In genomic region chr18:21684731-21685130, GRCh38 we compare ENCODE assay signal across 11 cellular contexts. TPM values are rescaled to one million over a fixed set of nuclear protein-coding genes. Genes with fewer than 3 reads are reported as not detected.
DNase-seq lines count a peak whose midpoint lies in the region; ATAC-seq and TF ChIP-seq lines count a peak whose summit lies in the region.
"Had no signal": no experiment of that assay in that cellular context is flagged by ENCODE, and none has a peak within 500 bp of the region (broad histone marks: within the 10 kb centered on the region; RNA-seq: fewer than 3 reads in every experiment).

No MANE protein-coding gene starts in this region.

- no peak for DNase-seq in activated CD4-positive, alpha-beta memory T cell treated with anti-CD3 and anti-CD28 coated beads for 36 hours
- no peak for DNase-seq in activated CD4-positive, alpha-beta memory T cell treated with anti-CD3 and anti-CD28 coated beads, Interleukin-2, amount 10 ng/mL, durations not matched to agents 7 days and 5 days
- DNase-seq in osteoblast (ENCODE audit: insufficient read length, low spot score, missing footprints) (no peak), AG20443 (ENCODE audit: low spot score) (no peak), NCI-H748 treated with DMSO at 0.1 percent for 48 hours (lab: John Stamatoyannopoulos, UW) (no peak), prostate gland (ENCODE audit: low spot score) (no peak)
- DNase-seq: foreskin melanocyte, mesendoderm, NCI-H69 had no signal

- no peaks in the 10 kb centered on the region for H4K20me1 ChIP-seq in osteoblast (ENCODE audit: insufficient read depth, low read length)

- peak overlapping the region; percentile 67 for H2AFZ ChIP-seq in osteoblast (ENCODE audit: low read length)

- H3K4me1 ChIP-seq in osteoblast (ENCODE audit: insufficient read depth, low read length): peaks cover 12% of the 10 kb centered on the region
- no peaks in the 10 kb centered on the region for H3K4me1 ChIP-seq in prostate gland (replicated peaks)

- 96% methylated on average over 2 of the region's 2 CpGs for WGBS in prostate gland

- H3K27ac ChIP-seq in osteoblast (ENCODE audit: low read depth, low read length) (no peak overlapping the region), prostate gland (no peak overlapping the region)

- H3K27me3 ChIP-seq in osteoblast (ENCODE audit: insufficient read depth, low read length) (no peaks in the 10 kb centered on the region), prostate gland (replicated peaks; ENCODE audit: insufficient read depth) (no peaks in the 10 kb centered on the region)

- POLR2A ChIA-PET in activated CD4-positive, alpha-beta memory T cell treated with anti-CD3 and anti-CD28 coated beads for 36 hours (lab: Charles Lee): interaction anchor here (1.0 kb wide), 1 partner anchor 72 kb away, joined by 3 read pairs; the partner anchor contains the start of gene SNRPD1
- POLR2A ChIA-PET in activated CD4-positive, alpha-beta memory T cell treated with anti-CD3 and anti-CD28 coated beads, Interleukin-2, amount 10 ng/mL, durations not matched to agents 7 days and 5 days (lab: Charles Lee): interaction anchor here (0.6 to 2.0 kb wide), 4 partner anchors 9 to 84 kb away, joined by 3 to 7 read pairs (median 4); partner anchors contain the start of genes ABHD3 and ESCO1

- TF ChIP-seq CTCF in osteoblast (IDR thresholded peaks at IDR 0.05; ENCODE audit: extremely low read depth, low read depth, low read length) (no peak), prostate gland (IDR thresholded peaks at IDR 0.05) (no peak)

- peaks cover 28% of the 10 kb centered on the region for H3K4me1 Mint-ChIP-seq in activated CD4-positive, alpha-beta memory T cell treated with anti-CD3 and anti-CD28 coated beads for 36 hours (ENCODE audit: low read depth)
- peaks cover 15% of the 10 kb centered on the region for H3K4me1 Mint-ChIP-seq in activated CD4-positive, alpha-beta memory T cell treated with anti-CD3 and anti-CD28 coated beads, Interleukin-2, amount 10 ng/mL, durations not matched to agents 7 days and 5 days

- H3K4me3 ChIP-seq in osteoblast (ENCODE audit: insufficient read depth, low read length) (no peak overlapping the region), prostate gland (no peak overlapping the region)

- peaks cover 17% of the 10 kb centered on the region for H3K36me3 Mint-ChIP-seq in activated CD4-positive, alpha-beta memory T cell treated with anti-CD3 and anti-CD28 coated beads for 36 hours
- H3K36me3 Mint-ChIP-seq in activated CD4-positive, alpha-beta memory T cell treated with anti-CD3 and anti-CD28 coated beads, Interleukin-2, amount 10 ng/mL, durations not matched to agents 7 days and 5 days (ENCODE audit: low read depth): peaks cover 41% of the 10 kb centered on the region

- no peaks in the 10 kb centered on the region for H3K27me3 Mint-ChIP-seq in activated CD4-positive, alpha-beta memory T cell treated with anti-CD3 and anti-CD28 coated beads for 36 hours
- H3K27me3 Mint-ChIP-seq in activated CD4-positive, alpha-beta memory T cell treated with anti-CD3 and anti-CD28 coated beads, Interleukin-2, amount 10 ng/mL, durations not matched to agents 7 days and 5 days: no peaks in the 10 kb centered on the region

- no peaks in the 10 kb centered on the region for H3K9me3 ChIP-seq in osteoblast (ENCODE audit: low read depth, low read length)
- H3K9me3 ChIP-seq in prostate gland: no peaks in the 10 kb centered on the region

- H3K27ac Mint-ChIP-seq in activated CD4-positive, alpha-beta memory T cell treated with anti-CD3 and anti-CD28 coated beads for 36 hours: peak overlapping the region; percentile 53
- no peak overlapping the region for H3K27ac Mint-ChIP-seq in activated CD4-positive, alpha-beta memory T cell treated with anti-CD3 and anti-CD28 coated beads, Interleukin-2, amount 10 ng/mL, durations not matched to agents 7 days and 5 days

- ATAC-seq in GM21528 (IDR thresholded peaks at IDR 0.05; ENCODE audit: low FRiP score, unreplicated experiment) (peak; percentile 43), HG03432 (IDR thresholded peaks at IDR 0.05; ENCODE audit: unreplicated experiment) (peak; percentile 65)

- CTCF ChIA-PET in activated CD4-positive, alpha-beta memory T cell treated with anti-CD3 and anti-CD28 coated beads for 36 hours (lab: Charles Lee): interaction anchor here (0.6 to 1.3 kb wide), 2 partner anchors 49 to 84 kb away, joined by 3 to 4 read pairs; partner anchors contain the start of gene ESCO1
- CTCF ChIA-PET in activated CD4-positive, alpha-beta memory T cell treated with anti-CD3 and anti-CD28 coated beads, Interleukin-2, amount 10 ng/mL, durations not matched to agents 7 days and 5 days (lab: Charles Lee): no interaction called here

- TF ChIP-seq POLR2A in prostate gland (IDR thresholded peaks at IDR 0.05): no peak

- peaks cover 3% of the 10 kb centered on the region for H3K9me3 Mint-ChIP-seq in activated CD4-positive, alpha-beta memory T cell treated with anti-CD3 and anti-CD28 coated beads for 36 hours
- H3K9me3 Mint-ChIP-seq in activated CD4-positive, alpha-beta memory T cell treated with anti-CD3 and anti-CD28 coated beads, Interleukin-2, amount 10 ng/mL, durations not matched to agents 7 days and 5 days: peaks cover 3% of the 10 kb centered on the region

- H3K36me3 ChIP-seq in osteoblast (ENCODE audit: insufficient read depth, low read length): no peaks in the 10 kb centered on the region
- H3K36me3 ChIP-seq in prostate gland: no peaks in the 10 kb centered on the region

- no peak overlapping the region for H3K4me2 ChIP-seq in osteoblast (ENCODE audit: insufficient read depth, low read length)

- intact Hi-C loops in activated CD4-positive, alpha-beta memory T cell treated with anti-CD3 and anti-CD28 coated beads for 36 hours (cut with micrococcal nuclease): loop anchor here (10.0 kb wide), 1 partner anchor 170 kb away; no protein-coding TSS in a partner anchor
- intact Hi-C loops in prostate gland (cut with DNase I): loop anchor here (5.0 kb wide), 1 partner anchor 58 kb away; the partner anchor contains the start of gene MIB1

- no peak overlapping the region for H3K4me3 Mint-ChIP-seq in activated CD4-positive, alpha-beta memory T cell treated with anti-CD3 and anti-CD28 coated beads for 36 hours
- H3K4me3 Mint-ChIP-seq in activated CD4-positive, alpha-beta memory T cell treated with anti-CD3 and anti-CD28 coated beads, Interleukin-2, amount 10 ng/mL, durations not matched to agents 7 days and 5 days: no peak overlapping the region

- no peaks in the 10 kb centered on the region for H3K79me2 ChIP-seq in osteoblast (ENCODE audit: insufficient read depth, low read length)

RNA-seq across cellular contexts. Expression of gene ABHD3, which starts 19.8 kb away (rescaled TPM):
- 10 to 100 TPM; 18.7 to 22.1 TPM for total RNA-seq in activated CD4-positive, alpha-beta memory T cell treated with anti-CD3 and anti-CD28 coated beads for 36 hours
- 10 to 100 TPM; 49.2 to 53.5 TPM for total RNA-seq in activated CD4-positive, alpha-beta memory T cell treated with anti-CD3 and anti-CD28 coated beads, Interleukin-2, amount 10 ng/mL, durations not matched to agents 7 days and 5 days
- total RNA-seq in osteoblast (3.8 and 4.0 TPM in 2 replicates), prostate gland (10 to 100 TPM in 1 of 2 donors, 1 to 10 TPM in 1; 9.6 to 18.5 TPM)

RNA-seq across cellular contexts. Expression of gene MIB1, which starts 55.9 kb away (rescaled TPM):
- 10 to 100 TPM; 40.8 to 43.5 TPM for total RNA-seq in activated CD4-positive, alpha-beta memory T cell treated with anti-CD3 and anti-CD28 coated beads for 36 hours
- total RNA-seq in activated CD4-positive, alpha-beta memory T cell treated with anti-CD3 and anti-CD28 coated beads, Interleukin-2, amount 10 ng/mL, durations not matched to agents 7 days and 5 days: 10 to 100 TPM; 57.8 to 58.3 TPM
- total RNA-seq in osteoblast: 56.9 and 64.4 TPM in 2 replicates
- total RNA-seq in prostate gland: 10 to 100 TPM; 30.0 to 34.7 TPM
